32 cellular contexts compared by ENCODE assay signal in genomic region chr19:28497887-28498286, GRCh38.
"Had no signal": no experiment of that assay in that cellular context is flagged by ENCODE, and none has a peak within 500 bp of the region (broad histone marks: within the 10 kb centered on the region; RNA-seq: fewer than 3 reads in every experiment).

No MANE protein-coding gene starts in this region.

- H3K27me3 Mint-ChIP-seq: activated B cell treated with CpG ODN at 0.5 μM for 24 hours; activated CD4-positive, alpha-beta memory T cell treated with anti-CD3 and anti-CD28 coated beads for 36 hours; IgD-negative memory B cell had no signal

- H3K27ac ChIP-seq: adrenal gland, body of pancreas, breast epithelium, RWPE1, VCaP had no signal

- H3K36me3 ChIP-seq: adrenal gland, breast epithelium had no signal

- H3K9me3 Mint-ChIP-seq: activated naive CD4-positive, alpha-beta T cell treated with anti-CD3 and anti-CD28 coated beads for 36 hours; activated naive CD4-positive, alpha-beta T cell treated with anti-CD3 and anti-CD28 coated beads, Interleukin-2, amount 50 U/mL, for 72 hours; activated T-helper 1 cell treated with anti-CD3 and anti-CD28 coated beads, Interleukin-12 subunit alpha, Interleukin-12 subunit beta, Interleukin-2, Interleukin-4 antibody, amounts not matched to agents 30 ng/mL and 10 ng/mL and 1 ng/mL, durations not matched to agents 14 hours and 24 hours and 36 hours had no signal

- H3K27ac Mint-ChIP-seq: activated B cell treated with CpG ODN at 0.5 μM for 24 hours; activated CD4-positive, alpha-beta memory T cell treated with anti-CD3 and anti-CD28 coated beads for 36 hours; activated naive CD4-positive, alpha-beta T cell treated with anti-CD3 and anti-CD28 coated beads for 36 hours; activated naive CD4-positive, alpha-beta T cell treated with anti-CD3 and anti-CD28 coated beads, Interleukin-2, amount 50 U/mL, for 72 hours; activated T-helper 1 cell treated with anti-CD3 and anti-CD28 coated beads, Interleukin-12 subunit alpha, Interleukin-12 subunit beta, Interleukin-2, Interleukin-4 antibody, amounts not matched to agents 30 ng/mL and 10 ng/mL and 1 ng/mL, durations not matched to agents 14 hours and 24 hours and 36 hours; IgD-negative memory B cell had no signal

- H3K27me3 ChIP-seq: adrenal gland, body of pancreas, breast epithelium had no signal

- H3K4me1 Mint-ChIP-seq: activated B cell treated with CpG ODN at 0.5 μM for 24 hours, IgD-negative memory B cell had no signal

- H3K9me3 ChIP-seq: adrenal gland, body of pancreas, breast epithelium had no signal

- H3K4me1 ChIP-seq: adrenal gland, body of pancreas, breast epithelium had no signal

- H3K4me3 Mint-ChIP-seq: activated B cell treated with CpG ODN at 0.5 μM for 24 hours; activated CD4-positive, alpha-beta memory T cell treated with anti-CD3 and anti-CD28 coated beads for 36 hours; activated naive CD4-positive, alpha-beta T cell treated with anti-CD3 and anti-CD28 coated beads for 36 hours; activated T-cell treated with anti-CD3 and anti-CD28 coated beads, Interleukin-2, amount 50 U/mL, for 4 hours; activated T-helper 1 cell treated with anti-CD3 and anti-CD28 coated beads, Interleukin-12 subunit alpha, Interleukin-12 subunit beta, Interleukin-2, Interleukin-4 antibody, amounts not matched to agents 30 ng/mL and 10 ng/mL and 1 ng/mL, durations not matched to agents 14 hours and 24 hours and 36 hours; IgD-negative memory B cell had no signal

- H3K36me3 Mint-ChIP-seq: activated CD4-positive, alpha-beta memory T cell treated with anti-CD3 and anti-CD28 coated beads for 36 hours; IgD-negative memory B cell had no signal

- H3K4me3 ChIP-seq: adrenal gland, body of pancreas, breast epithelium had no signal

- ATAC-seq: activated naive CD4-positive, alpha-beta T cell treated with anti-CD3 and anti-CD28 coated beads, Interleukin-2, amount 50 U/mL, for 72 hours; activated T-cell treated with anti-CD3 and anti-CD28 coated beads, Interleukin-2, amount 50 U/mL, for 4 hours; body of pancreas had no signal

- DNase-seq: activated B cell treated with CpG ODN at 0.5 μM for 24 hours; activated CD4-positive, alpha-beta memory T cell treated with anti-CD3 and anti-CD28 coated beads for 36 hours; activated CD4-positive, alpha-beta T cell treated with anti-CD3 and anti-CD28 coated beads for 4 hours; activated CD4-positive, alpha-beta T cell treated with anti-CD3 and anti-CD28 coated beads, Interleukin-2, amount 50 U/mL, for 1 hour; activated CD4-positive, CD25-positive, alpha-beta regulatory T cell treated with anti-CD3 and anti-CD28 coated beads, Interleukin-2, amount 50 U/mL, for 72 hours; activated CD8-positive, alpha-beta memory T cell treated with anti-CD3 and anti-CD28 coated beads, Interleukin-2, amount 50 U/mL, for 4 hours; activated gamma-delta T cell treated with Interleukin-2 at 50 U/mL for 16 hours; activated naive CD4-positive, alpha-beta T cell treated with anti-CD3 and anti-CD28 coated beads for 36 hours; activated T-cell treated with anti-CD3 and anti-CD28 coated beads for 4 hours; activated T-cell treated with anti-CD3 and anti-CD28 coated beads, Interleukin-2, amount 50 U/mL, for 4 hours; adrenal gland; body of pancreas; Karpas-422; KBM-7; NCI-H1105; NCI-H1417 treated with DMSO at 0.1 percent for 48 hours; NCI-H187 treated with DMSO at 0.1 percent for 48 hours; NCI-H2081; NCI-H2171 treated with DMSO at 0.1 percent for 48 hours; NCI-H2227 treated with DMSO at 0.1 percent for 48 hours; NCI-H524 treated with DMSO at 0.1 percent for 48 hours; Right ventricle myocardium superior; SW 1271; T-helper 1 cell; T-helper 2 cell; T-helper 9 cell had no signal
